Comparison of ENCODE assay signal across 8 cellular contexts in genomic region chr2:121080013-121080772, GRCh38.
A peak's percentile ranks its signal among the peaks of the same experiment; 100 is the strongest.
DNase-seq lines count a peak whose midpoint lies in the region; ATAC-seq and TF ChIP-seq lines count a peak whose summit lies in the region.

No MANE protein-coding gene starts in this region.

- no peak overlapping the region for H4K91ac ChIP-seq in H9 (ENCODE audit: insufficient read length, low read depth, low read length)

- H2AFZ ChIP-seq in H9 (ENCODE audit: low read length), result no peak overlapping the region

- no peaks in the 10 kb centered on the region for H3K9me3 Mint-ChIP-seq in CD4-positive, alpha-beta T cell
- H3K9me3 Mint-ChIP-seq in H9, result no peaks in the 10 kb centered on the region
- no peaks in the 10 kb centered on the region for H3K9me3 Mint-ChIP-seq in activated T-helper 17 cell treated with anti-CD3 and anti-CD28 coated beads, Interleukin-2, amount 50 U/mL, for 72 hours

- POLR2A ChIA-PET in CD4-positive, alpha-beta T cell (lab: Charles Lee), result no interaction called here

- H4K20me1 ChIP-seq in H9 (ENCODE audit: control insufficient read depth, insufficient read depth, insufficient read length), result no peaks in the 10 kb centered on the region

- no peak overlapping the region for H3K23ac ChIP-seq in H9 (ENCODE audit: insufficient read length, low read depth, low read length)

- no peak overlapping the region for H4K8ac ChIP-seq in H9 (replicated peaks; ENCODE audit: insufficient read length, low read depth, low read length)

- TF ChIP-seq CTCF in CD4-positive, alpha-beta T cell (IDR thresholded peaks at IDR 0.05), result peak; percentile 87
- TF ChIP-seq CTCF in H9 (conservative IDR thresholded peaks at IDR 0.05) (peak; percentile 92), gastroesophageal sphincter (IDR thresholded peaks at IDR 0.05) (peak in 3 of 4 experiments; percentile 90 to 95 (median 95))

- H3K27ac Mint-ChIP-seq in CD4-positive, alpha-beta T cell, result no peak overlapping the region
- H3K27ac Mint-ChIP-seq in H9, result no peak overlapping the region; a peak in 1 of 7 replicates
- no peak overlapping the region for H3K27ac Mint-ChIP-seq in activated T-helper 17 cell treated with anti-CD3 and anti-CD28 coated beads, Interleukin-2, amount 50 U/mL, for 72 hours

- no peak overlapping the region for H2AK5ac ChIP-seq in H9 (ENCODE audit: insufficient read length, low read length)

- no peaks in the 10 kb centered on the region for H3K79me1 ChIP-seq in H9 (ENCODE audit: insufficient read depth, low read depth, low read length, poor library complexity, severe bottlenecking)

- WGBS in H9 (ENCODE audit: extremely low coverage, insufficient read length, low lambda C conversion rate), result no CpG with 5 or more reads among the region's 8 CpGs
- 16 to 30% methylated on average over 7 to 8 of the region's 8 CpGs for WGBS in gastroesophageal sphincter (ENCODE audit: low coverage in 1 of 2), 2 donors

- peaks cover 55% of the 10 kb centered on the region for H3K27me3 Mint-ChIP-seq in CD4-positive, alpha-beta T cell
- H3K27me3 Mint-ChIP-seq in H9 (ENCODE audit: low read depth), result peaks cover 62% of the 10 kb centered on the region
- H3K27me3 Mint-ChIP-seq in activated T-helper 17 cell treated with anti-CD3 and anti-CD28 coated beads, Interleukin-2, amount 50 U/mL, for 72 hours, result peaks cover 28% of the 10 kb centered on the region

- CTCF ChIA-PET in CD4-positive, alpha-beta T cell (lab: Charles Lee), result no interaction called here

- no peak overlapping the region for H3K4me2 ChIP-seq in H9 (ENCODE audit: insufficient read depth, insufficient read length, low read length)

- peaks cover 9% of the 10 kb centered on the region for H3K27me3 ChIP-seq in CD4-positive, alpha-beta T cell (ENCODE audit: control insufficient read depth, insufficient read depth, low read length)
- H3K27me3 ChIP-seq in H9 (ENCODE audit: insufficient read depth, low read length) (peaks cover 4% of the 10 kb centered on the region; the same call in 1 of the 2 replicates), gastroesophageal sphincter (peaks cover 54% of the 10 kb centered on the region)

- H3K27ac ChIP-seq in CD4-positive, alpha-beta T cell (ENCODE audit: low read depth, low read length), result no peak overlapping the region
- no peak overlapping the region for H3K27ac ChIP-seq in H9 (ENCODE audit: insufficient read length, low read depth, low read length)
- H3K27ac ChIP-seq in gastroesophageal sphincter, result no peak overlapping the region

- intact Hi-C loops in CD4-positive, alpha-beta T cell (cut with DNase I, micrococcal nuclease), result no loop called here
- intact Hi-C loops in posterior cingulate gyrus (cut with DNase I), result loop anchor here (1.0 kb wide), 1 partner anchor 385 kb away; no protein-coding TSS in a partner anchor

- H3K4me3 Mint-ChIP-seq in CD4-positive, alpha-beta T cell, result no peak overlapping the region
- H3K4me3 Mint-ChIP-seq in H9, result no peak overlapping the region; a peak in 1 of 5 replicates
- no peak overlapping the region for H3K4me3 Mint-ChIP-seq in activated T-helper 17 cell treated with anti-CD3 and anti-CD28 coated beads, Interleukin-2, amount 50 U/mL, for 72 hours

- TF ChIP-seq EP300 in gastroesophageal sphincter (IDR thresholded peaks at IDR 0.05), result no peak

- no peak overlapping the region for H3K4me3 ChIP-seq in gastroesophageal sphincter

- no peaks in the 10 kb centered on the region for H3K9me3 ChIP-seq in CD4-positive, alpha-beta T cell (ENCODE audit: control insufficient read depth, low read length)
- H3K9me3 ChIP-seq in H9 (ENCODE audit: control insufficient read depth, low read depth, low read length), result no peaks in the 10 kb centered on the region
- H3K9me3 ChIP-seq in gastroesophageal sphincter, result no peaks in the 10 kb centered on the region

- no peak overlapping the region for H3K4ac ChIP-seq in H9 (ENCODE audit: low read depth, low read length)

- H3K36me3 Mint-ChIP-seq in CD4-positive, alpha-beta T cell (ENCODE audit: low read depth), result no peaks in the 10 kb centered on the region
- H3K36me3 Mint-ChIP-seq in H9 (ENCODE audit: insufficient read depth in 1 of 3, low read depth in 3 of 3), result no peaks in the 10 kb centered on the region
- no peaks in the 10 kb centered on the region for H3K36me3 Mint-ChIP-seq in activated T-helper 17 cell treated with anti-CD3 and anti-CD28 coated beads, Interleukin-2, amount 50 U/mL, for 72 hours (ENCODE audit: low read depth)

- no peak overlapping the region for H3T11ph ChIP-seq in H9 (ENCODE audit: low read length)

- H3K14ac ChIP-seq in H9 (ENCODE audit: insufficient read depth, low read length), result no peak overlapping the region

- H3K9ac ChIP-seq in H9 (ENCODE audit: extremely low read depth, insufficient read length, low read length), result no peak overlapping the region

- no peak overlapping the region for H3K56ac ChIP-seq in H9 (ENCODE audit: insufficient read length, low read depth, low read length)

- H3K18ac ChIP-seq in H9 (ENCODE audit: insufficient read length, low read depth, low read length), result no peak overlapping the region

- H3K36me3 ChIP-seq in gastroesophageal sphincter, result no peaks in the 10 kb centered on the region

- H4K5ac ChIP-seq in H9 (ENCODE audit: insufficient read length, low read depth, low read length), result no peak overlapping the region

- no peaks in the 10 kb centered on the region; the same call in 1 of the 2 replicates for H3K4me1 ChIP-seq in H9 (ENCODE audit: insufficient read depth, low read length)
- H3K4me1 ChIP-seq in gastroesophageal sphincter, result peaks cover 0 to 12% (median 6%) of the 10 kb centered on the region in 3 donors

- no peak overlapping the region for H2BK12ac ChIP-seq in H9 (ENCODE audit: insufficient read length, low read depth, low read length)

- no peak overlapping the region for H2BK120ac ChIP-seq in H9 (ENCODE audit: low read depth, low read length, poor library complexity, severe bottlenecking)

- no peak for TF ChIP-seq POLR2A in gastroesophageal sphincter (IDR thresholded peaks at IDR 0.05)

- peaks cover 14% of the 10 kb centered on the region for H3K23me2 ChIP-seq in H9 (ENCODE audit: insufficient read length, low read depth, low read length, poor library complexity, severe bottlenecking)

- H2BK20ac ChIP-seq in H9 (ENCODE audit: low read depth, low read length, poor library complexity, severe bottlenecking), result no peak overlapping the region

- no peaks in the 10 kb centered on the region for H3K79me2 ChIP-seq in H9 (ENCODE audit: insufficient read depth, low read length)

- H2BK15ac ChIP-seq in H9 (ENCODE audit: low read depth, low read length), result no peak overlapping the region

- no peak overlapping the region for H2BK5ac ChIP-seq in H9 (ENCODE audit: insufficient read length, low read length)

- DNase-seq in CD4-positive, alpha-beta T cell, result peak in 7 of 10 experiments; percentile 6 to 28 (median 16)
- DNase-seq in H9 (peak; percentile 81), NCI-H82 (lab: John Stamatoyannopoulos, UW) (peak; percentile 88), posterior cingulate gyrus (peak in 6 of 10 donors; percentile 36 to 89 (median 70))

- ATAC-seq in CD4-positive, alpha-beta T cell (ENCODE audit: poor library complexity), result no peak
- ATAC-seq in activated T-helper 17 cell treated with anti-CD3 and anti-CD28 coated beads, Interleukin-2, amount 50 U/mL, for 72 hours (replicated peaks), result peak; percentile 21
- ATAC-seq in gastroesophageal sphincter (no peak), GM18511 (IDR thresholded peaks at IDR 0.05; ENCODE audit: unreplicated experiment) (no peak), GM21723 (IDR thresholded peaks at IDR 0.05; ENCODE audit: unreplicated experiment) (no peak)

- H3K4me1 Mint-ChIP-seq in CD4-positive, alpha-beta T cell (ENCODE audit: low read depth), result no peaks in the 10 kb centered on the region
- H3K4me1 Mint-ChIP-seq in H9, result peaks cover 11 to 14% of the 10 kb centered on the region in 2 experiments
- no peaks in the 10 kb centered on the region for H3K4me1 Mint-ChIP-seq in activated T-helper 17 cell treated with anti-CD3 and anti-CD28 coated beads, Interleukin-2, amount 50 U/mL, for 72 hours

Comparison
In these comparisons a context has a peak if more than half of its experiments do, and no peak if none do; other contexts are left out.
1. DNase-seq: peak in every context shown above with its lines; median percentile 88 in NCI-H82; 81 in H9; 70 in posterior cingulate gyrus; 16 in CD4-positive, alpha-beta T cell.